In the genomic region with DNA sequence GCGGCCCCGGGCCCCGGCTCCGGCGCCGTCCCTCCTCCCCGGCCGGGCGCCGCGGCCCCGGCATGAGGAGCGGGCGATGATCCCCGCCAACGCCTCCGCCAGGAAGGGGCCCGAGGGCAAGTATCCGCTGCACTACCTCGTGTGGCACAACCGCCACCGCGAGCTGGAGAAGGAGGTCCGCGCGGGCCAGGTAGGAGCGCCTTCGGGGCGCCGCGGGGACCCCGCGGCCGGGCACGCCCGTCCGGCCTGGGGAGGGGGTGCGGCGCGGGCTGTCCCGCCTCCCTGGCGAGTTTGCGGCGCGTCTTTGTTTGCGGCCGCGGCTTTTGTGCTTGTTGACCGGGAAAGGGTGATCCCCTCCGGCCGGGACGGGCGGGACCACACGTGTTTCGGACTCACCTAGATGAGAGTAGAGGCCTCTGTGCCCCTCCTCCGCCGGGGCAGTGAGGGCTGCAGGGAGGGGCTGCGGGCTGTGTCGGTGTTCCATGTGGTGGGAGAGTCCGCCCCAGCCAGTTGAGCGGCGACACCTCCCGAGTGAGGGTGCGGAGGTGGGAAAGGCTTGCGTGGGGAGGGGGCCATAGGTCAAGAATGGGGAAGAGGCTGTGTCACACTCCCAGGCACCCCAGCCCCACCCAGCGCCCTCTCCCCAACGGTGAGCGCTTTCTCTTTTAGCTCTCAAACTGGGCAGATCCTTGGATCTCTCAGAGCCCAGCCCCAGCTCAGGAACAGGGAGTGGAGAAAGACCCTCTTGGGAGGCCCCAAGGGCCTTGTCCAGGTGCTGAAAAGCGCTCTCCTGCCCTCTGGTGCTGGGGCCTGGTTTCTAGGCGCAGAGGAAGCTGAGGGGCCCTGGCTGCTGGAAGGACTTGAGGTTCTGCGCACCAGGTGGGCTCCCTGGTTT, we compare ENCODE assay signal across 6 cellular contexts. TPM values are rescaled to one million over a fixed set of nuclear protein-coding genes. Genes with fewer than 3 reads are reported as not detected.
DNase-seq lines count a peak whose midpoint lies in the region; ATAC-seq, FAIRE-seq and TF ChIP-seq lines count a peak whose summit lies in the region.

No MANE protein-coding gene starts in this region.

- H3K36me3 Mint-ChIP-seq in activated CD4-positive, alpha-beta T cell treated with anti-CD3 and anti-CD28 coated beads, Interleukin-2, amount 10 ng/mL, durations not matched to agents 24 days and 14 days (ENCODE audit: low read depth), result no peaks in the 10 kb centered on the region
- peaks cover 3% of the 10 kb centered on the region for H3K36me3 Mint-ChIP-seq in activated B cell treated with CpG ODN at 0.5 μM for 24 hours (ENCODE audit: low read depth)

- peak overlapping the region; percentile 49 for H2AFZ ChIP-seq in keratinocyte (ENCODE audit: control insufficient read depth, low read length)

- TF ChIP-seq CTCF in activated B cell treated with CpG ODN at 0.5 μM for 24 hours (IDR thresholded peaks at IDR 0.05) (no peak), keratinocyte (optimal IDR thresholded peaks at IDR 0.05 in 1 of 3, IDR thresholded peaks at IDR 0.05 in 1 of 3, conservative IDR thresholded peaks at IDR 0.05 in 1 of 3; ENCODE audit: extremely low read depth in 1 of 3, insufficient read depth in 2 of 3, low read length in 3 of 3) (peak; percentile 27 to 57 (median 37))

- no peaks in the 10 kb centered on the region for H3K9me3 ChIP-seq in keratinocyte (ENCODE audit: control insufficient read depth, low read depth, low read length)

- H3K27me3 ChIP-seq in keratinocyte (ENCODE audit: control insufficient read depth, extremely low read depth, insufficient read depth, low read length), result no peaks in the 10 kb centered on the region

- POLR2A ChIA-PET in activated B cell treated with CpG ODN at 0.5 μM for 24 hours (lab: Charles Lee), result interaction anchor here (0.7 to 3.4 kb wide), 8 partner anchors 13 to 204 kb away, joined by 3 to 32 read pairs (median 4); partner anchors contain the start of gene TAOK1

- no peak for FAIRE-seq in keratinocyte (lab: Jason Lieb, UNC)

- no peaks in the 10 kb centered on the region for H3K9me1 ChIP-seq in keratinocyte (ENCODE audit: control insufficient read depth, extremely low read depth, insufficient read depth, low read length)

- peaks cover 28% of the 10 kb centered on the region for H3K4me1 Mint-ChIP-seq in activated CD4-positive, alpha-beta T cell treated with anti-CD3 and anti-CD28 coated beads, Interleukin-2, amount 10 ng/mL, durations not matched to agents 24 days and 14 days
- peaks cover 38% of the 10 kb centered on the region for H3K4me1 Mint-ChIP-seq in activated B cell treated with CpG ODN at 0.5 μM for 24 hours

- no peaks in the 10 kb centered on the region for H3K9me3 Mint-ChIP-seq in activated CD4-positive, alpha-beta T cell treated with anti-CD3 and anti-CD28 coated beads, Interleukin-2, amount 10 ng/mL, durations not matched to agents 24 days and 14 days
- no peaks in the 10 kb centered on the region for H3K9me3 Mint-ChIP-seq in activated B cell treated with CpG ODN at 0.5 μM for 24 hours

- H3K27ac Mint-ChIP-seq in activated CD4-positive, alpha-beta T cell treated with anti-CD3 and anti-CD28 coated beads, Interleukin-2, amount 10 ng/mL, durations not matched to agents 24 days and 14 days, result peak overlapping the region; percentile 37
- H3K27ac Mint-ChIP-seq in activated B cell treated with CpG ODN at 0.5 μM for 24 hours, result no peak overlapping the region

- DNase-seq in activated CD4-positive, alpha-beta T cell treated with anti-CD3 and anti-CD28 coated beads, Interleukin-2, amount 10 ng/mL, durations not matched to agents 24 days and 14 days, result peak; percentile 79
- DNase-seq in activated CD4-positive, alpha-beta T cell treated with anti-CD3 and anti-CD28 coated beads, Interleukin-2, amount 50 U/mL, for 1 hour, result no peak
- no peak for DNase-seq in activated B cell treated with CpG ODN at 0.5 μM for 24 hours
- no peak for DNase-seq in keratinocyte (ENCODE audit: low read depth, low spot score)

- H3K27ac ChIP-seq in keratinocyte (ENCODE audit: control insufficient read depth, insufficient read depth, low read length), result no peak overlapping the region

- intact Hi-C loops in activated CD4-positive, alpha-beta T cell treated with anti-CD3 and anti-CD28 coated beads, Interleukin-2, amount 10 ng/mL, durations not matched to agents 24 days and 14 days (cut with micrococcal nuclease), result no loop called here
- intact Hi-C loops in activated B cell treated with CpG ODN at 0.5 μM for 24 hours (cut with micrococcal nuclease), result loop anchor here (10.0 kb wide), 1 partner anchor 639 kb away; the partner anchor contains the start of gene PHF12

- H4K20me1 ChIP-seq in keratinocyte (ENCODE audit: control insufficient read depth, extremely low read depth, insufficient read depth, low read length), result no peaks in the 10 kb centered on the region

- no peaks in the 10 kb centered on the region for H3K36me3 ChIP-seq in keratinocyte (ENCODE audit: control insufficient read depth in 2 of 2, extremely low read depth in 1 of 2, insufficient read depth in 2 of 2, low read length in 2 of 2)

- H3K79me2 ChIP-seq in keratinocyte (ENCODE audit: control insufficient read depth, insufficient read depth, low read length), result peaks cover 21% of the 10 kb centered on the region

- peaks cover 46% of the 10 kb centered on the region for H3K4me1 ChIP-seq in keratinocyte (ENCODE audit: control insufficient read depth, extremely low read depth, insufficient read depth, low read length)

- peak overlapping the region; percentile 83 for H3K4me3 Mint-ChIP-seq in activated CD4-positive, alpha-beta T cell treated with anti-CD3 and anti-CD28 coated beads, Interleukin-2, amount 10 ng/mL, durations not matched to agents 24 days and 14 days
- peak overlapping the region; percentile 73 for H3K4me3 Mint-ChIP-seq in activated B cell treated with CpG ODN at 0.5 μM for 24 hours

- no peaks in the 10 kb centered on the region for H3K27me3 Mint-ChIP-seq in activated CD4-positive, alpha-beta T cell treated with anti-CD3 and anti-CD28 coated beads, Interleukin-2, amount 10 ng/mL, durations not matched to agents 24 days and 14 days
- no peaks in the 10 kb centered on the region for H3K27me3 Mint-ChIP-seq in activated B cell treated with CpG ODN at 0.5 μM for 24 hours

- H3K4me2 ChIP-seq in keratinocyte (ENCODE audit: control insufficient read depth, extremely low read depth, insufficient read depth, low read depth, low read length), result peak overlapping the region; percentile 92

- CTCF ChIA-PET in activated B cell treated with CpG ODN at 0.5 μM for 24 hours (lab: Charles Lee), result interaction anchor here (0.6 to 4.3 kb wide), 9 partner anchors 15 to 224 kb away, joined by 3 to 70 read pairs (median 6); partner anchors contain the start of gene TP53I13

- ATAC-seq in activated B cell treated with CpG ODN at 0.5 μM for 24 hours (ENCODE audit: low read depth) (no peak), HG02981 (IDR thresholded peaks at IDR 0.05; ENCODE audit: unreplicated experiment) (no peak), HG02759 (IDR thresholded peaks at IDR 0.05; ENCODE audit: unreplicated experiment) (no peak)

- dilution Hi-C loops in keratinocyte (cut with MboI; ENCODE audit: extremely low pct_ligation_motif_present, low sequenced_read_pairs), result no loop called here

- H3K4me3 ChIP-seq in keratinocyte (ENCODE audit: control insufficient read depth in 2 of 3, extremely low read depth in 1 of 3, insufficient read depth in 2 of 3, low read depth in 1 of 3, low read length in 3 of 3), result peak overlapping the region; percentile 51 to 78 (median 70)

- H3K9ac ChIP-seq in keratinocyte (ENCODE audit: control insufficient read depth, extremely low read depth, insufficient read depth, low read length), result peak overlapping the region; percentile 58

RNA-seq across cellular contexts. Expression of gene ANKRD13B, which starts 0.9 kb away (rescaled TPM):
- 43.1 and 49.8 TPM in 2 replicates for total RNA-seq in activated CD4-positive, alpha-beta T cell treated with anti-CD3 and anti-CD28 coated beads, Interleukin-2, amount 10 ng/mL, durations not matched to agents 24 days and 14 days
- total RNA-seq in activated B cell treated with CpG ODN at 0.5 μM for 24 hours, result 3.5 and 5.2 TPM in 2 replicates
- polyA plus RNA-seq in keratinocyte, result 3.7 to 6.5 TPM (median 5.0 TPM) in 3 replicates
- polyA plus RNA-seq in keratinocyte (2011; ENCODE audit: low read depth), result 3.7 TPM
- 2.8 and 5.7 TPM in 2 replicates for polyA plus RNA-seq in keratinocyte (2011; cell fraction: cytosol; rRNA removed)
- polyA plus RNA-seq in keratinocyte (2011; cell fraction: nucleus; rRNA removed), result 13.0 and 14.3 TPM in 2 replicates
- polyA plus RNA-seq in keratinocyte (2012; ENCODE audit: low replicate concordance), result 6.7 and 7.8 TPM in 2 replicates
- polyA minus RNA-seq in keratinocyte, result 4.8 to 12.7 TPM (median 5.3 TPM) in 3 replicates
- 12.9 TPM for polyA minus RNA-seq in keratinocyte (2011; cell fraction: cytosol; rRNA and poly(A)+ RNA removed)
- polyA minus RNA-seq in keratinocyte (2011; cell fraction: nucleus; rRNA and poly(A)+ RNA removed), result 6.2 and 9.9 TPM in 2 replicates

RNA-seq across cellular contexts. Expression of gene GIT1, which starts 4.3 kb away (rescaled TPM):
- 91.3 and 91.4 TPM in 2 replicates for total RNA-seq in activated CD4-positive, alpha-beta T cell treated with anti-CD3 and anti-CD28 coated beads, Interleukin-2, amount 10 ng/mL, durations not matched to agents 24 days and 14 days
- total RNA-seq in activated B cell treated with CpG ODN at 0.5 μM for 24 hours, result 41.7 and 45.3 TPM in 2 replicates
- 35.9 to 42.7 TPM (median 37.9 TPM) in 3 replicates for polyA plus RNA-seq in keratinocyte
- polyA plus RNA-seq in keratinocyte (2011; ENCODE audit: low read depth), result 34.5 TPM
- polyA plus RNA-seq in keratinocyte (2011; cell fraction: cytosol; rRNA removed), result 26.3 and 43.3 TPM in 2 replicates
- 55.9 and 64.8 TPM in 2 replicates for polyA plus RNA-seq in keratinocyte (2011; cell fraction: nucleus; rRNA removed)
- 28.3 and 36.4 TPM in 2 replicates for polyA plus RNA-seq in keratinocyte (2012; ENCODE audit: low replicate concordance)
- 43.0 to 93.0 TPM (median 49.5 TPM) in 3 replicates for polyA minus RNA-seq in keratinocyte
- polyA minus RNA-seq in keratinocyte (2011; cell fraction: cytosol; rRNA and poly(A)+ RNA removed), result 58.7 TPM
- polyA minus RNA-seq in keratinocyte (2011; cell fraction: nucleus; rRNA and poly(A)+ RNA removed), result 36.5 and 45.9 TPM in 2 replicates

RNA-seq across cellular contexts. Expression of gene TP53I13, which starts 25.3 kb away (rescaled TPM):
- total RNA-seq in activated CD4-positive, alpha-beta T cell treated with anti-CD3 and anti-CD28 coated beads, Interleukin-2, amount 10 ng/mL, durations not matched to agents 24 days and 14 days, result 69.7 and 77.9 TPM in 2 replicates
- 65.1 and 71.2 TPM in 2 replicates for total RNA-seq in activated B cell treated with CpG ODN at 0.5 μM for 24 hours
- 11.9 to 34.7 TPM (median 14.5 TPM) in 3 replicates for polyA plus RNA-seq in keratinocyte
- polyA plus RNA-seq in keratinocyte (2011; ENCODE audit: low read depth), result 4.4 TPM
- polyA plus RNA-seq in keratinocyte (2011; cell fraction: cytosol; rRNA removed), result 5.8 and 16.5 TPM in 2 replicates
- polyA plus RNA-seq in keratinocyte (2011; cell fraction: nucleus; rRNA removed), result 71.4 and 101 TPM in 2 replicates
- polyA plus RNA-seq in keratinocyte (2012; ENCODE audit: low replicate concordance), result 17.7 and 24.8 TPM in 2 replicates
- polyA minus RNA-seq in keratinocyte, result 10.9 to 22.2 TPM (median 13.1 TPM) in 3 replicates
- 39.5 TPM for polyA minus RNA-seq in keratinocyte (2011; cell fraction: cytosol; rRNA and poly(A)+ RNA removed)
- polyA minus RNA-seq in keratinocyte (2011; cell fraction: nucleus; rRNA and poly(A)+ RNA removed), result 21.7 and 26.6 TPM in 2 replicates

RNA-seq across cellular contexts. Expression of gene ABHD15, which starts 27.0 kb away (rescaled TPM):
- total RNA-seq in activated CD4-positive, alpha-beta T cell treated with anti-CD3 and anti-CD28 coated beads, Interleukin-2, amount 10 ng/mL, durations not matched to agents 24 days and 14 days, result 20.0 and 20.1 TPM in 2 replicates
- 11.0 and 11.2 TPM in 2 replicates for total RNA-seq in activated B cell treated with CpG ODN at 0.5 μM for 24 hours
- polyA plus RNA-seq in keratinocyte, result 6.2 to 6.9 TPM (median 6.8 TPM) in 3 replicates
- 1.5 TPM for polyA plus RNA-seq in keratinocyte (2011; ENCODE audit: low read depth)
- polyA plus RNA-seq in keratinocyte (2011; cell fraction: cytosol; rRNA removed), result 5.3 and 5.5 TPM in 2 replicates
- polyA plus RNA-seq in keratinocyte (2011; cell fraction: nucleus; rRNA removed), result 11.2 and 11.7 TPM in 2 replicates
- 2.8 and 7.5 TPM in 2 replicates for polyA plus RNA-seq in keratinocyte (2012; ENCODE audit: low replicate concordance)
- 9.9 to 13.5 TPM (median 13.0 TPM) in 3 replicates for polyA minus RNA-seq in keratinocyte
- 12.3 TPM for polyA minus RNA-seq in keratinocyte (2011; cell fraction: cytosol; rRNA and poly(A)+ RNA removed)
- polyA minus RNA-seq in keratinocyte (2011; cell fraction: nucleus; rRNA and poly(A)+ RNA removed), result 12.8 and 13.8 TPM in 2 replicates

RNA-seq across cellular contexts. Expression of gene CORO6, which starts 28.9 kb away (rescaled TPM):
- total RNA-seq in activated CD4-positive, alpha-beta T cell treated with anti-CD3 and anti-CD28 coated beads, Interleukin-2, amount 10 ng/mL, durations not matched to agents 24 days and 14 days, result 5.6 and 6.4 TPM in 2 replicates
- total RNA-seq in activated B cell treated with CpG ODN at 0.5 μM for 24 hours, result 4.1 and 5.1 TPM in 2 replicates
- polyA plus RNA-seq in keratinocyte, result 20.5 to 50.9 TPM (median 28.8 TPM) in 3 replicates
- polyA plus RNA-seq in keratinocyte (2011; ENCODE audit: low read depth), result 6.6 TPM
- 9.2 and 10.8 TPM in 2 replicates for polyA plus RNA-seq in keratinocyte (2011; cell fraction: cytosol; rRNA removed)
- polyA plus RNA-seq in keratinocyte (2011; cell fraction: nucleus; rRNA removed), result 191 and 224 TPM in 2 replicates
- 14.6 and 16.8 TPM in 2 replicates for polyA plus RNA-seq in keratinocyte (2012; ENCODE audit: low replicate concordance)
- polyA minus RNA-seq in keratinocyte, result 34.8 to 68.4 TPM (median 42.9 TPM) in 3 replicates
- polyA minus RNA-seq in keratinocyte (2011; cell fraction: cytosol; rRNA and poly(A)+ RNA removed), result 17.6 TPM
- 35.6 and 40.7 TPM in 2 replicates for polyA minus RNA-seq in keratinocyte (2011; cell fraction: nucleus; rRNA and poly(A)+ RNA removed)
